ENCODE assay signal across 8 cellular contexts in the genomic region with DNA sequence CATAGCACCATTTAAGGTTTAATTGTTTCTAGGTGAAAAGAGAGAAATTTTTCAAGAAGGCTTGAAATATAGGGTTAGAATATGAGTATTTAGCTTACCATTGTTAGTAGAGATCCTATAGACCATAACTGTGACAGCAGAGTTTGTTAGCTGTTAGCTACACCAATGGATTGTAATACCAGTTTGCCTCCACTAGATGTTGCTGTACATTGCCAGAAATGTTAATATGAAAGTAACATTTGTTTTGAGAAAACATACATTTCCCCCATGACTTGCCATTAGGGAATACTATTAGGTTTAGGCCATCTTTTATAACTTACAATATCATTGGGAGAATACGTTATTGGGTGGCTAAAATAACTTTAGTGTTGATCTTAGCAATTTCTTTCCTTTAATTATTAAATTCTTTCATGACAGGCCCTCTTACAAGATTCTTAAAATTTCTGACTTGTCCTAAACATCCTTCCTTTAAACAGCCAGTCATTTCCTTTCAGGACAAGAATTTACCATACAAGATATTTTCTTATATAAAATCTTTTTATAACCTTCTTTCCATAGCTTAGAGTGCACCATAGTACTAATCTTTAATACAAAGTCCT. TPM values are rescaled to one million over a fixed set of nuclear protein-coding genes. Genes with fewer than 3 reads are reported as not detected.
DNase-seq lines count a peak whose midpoint lies in the region; ATAC-seq and FAIRE-seq lines count a peak whose summit lies in the region.

No MANE protein-coding gene starts in this region.

- no peak overlapping the region for H3K4me3 Mint-ChIP-seq in CD4-positive, alpha-beta memory T cell
- no peak overlapping the region for H3K4me3 Mint-ChIP-seq in activated CD8-positive, alpha-beta T cell treated with anti-CD3 and anti-CD28 coated beads, Interleukin-2, amount 10 ng/mL, durations not matched to agents 7 days and 5 days
- H3K4me3 Mint-ChIP-seq in activated naive CD4-positive, alpha-beta T cell treated with anti-CD3 and anti-CD28 coated beads for 36 hours = no peak overlapping the region

- H3K36me3 Mint-ChIP-seq in CD4-positive, alpha-beta memory T cell = no peaks in the 10 kb centered on the region
- no peaks in the 10 kb centered on the region for H3K36me3 Mint-ChIP-seq in activated CD8-positive, alpha-beta T cell treated with anti-CD3 and anti-CD28 coated beads, Interleukin-2, amount 10 ng/mL, durations not matched to agents 7 days and 5 days (ENCODE audit: low read depth)
- no peaks in the 10 kb centered on the region for H3K36me3 Mint-ChIP-seq in activated naive CD4-positive, alpha-beta T cell treated with anti-CD3 and anti-CD28 coated beads for 36 hours (ENCODE audit: low read depth)

- no peaks in the 10 kb centered on the region for H3K36me3 ChIP-seq in CD4-positive, alpha-beta memory T cell (ENCODE audit: insufficient read depth, low read length)
- no peaks in the 10 kb centered on the region for H3K36me3 ChIP-seq in skeletal muscle tissue (ENCODE audit: control insufficient read depth in 3 of 3, insufficient read depth in 3 of 3, low read length in 3 of 3)

- peaks cover 28 to 31% of the 10 kb centered on the region in 2 donors for H3K27me3 Mint-ChIP-seq in CD4-positive, alpha-beta memory T cell
- H3K27me3 Mint-ChIP-seq in activated CD8-positive, alpha-beta T cell treated with anti-CD3 and anti-CD28 coated beads, Interleukin-2, amount 10 ng/mL, durations not matched to agents 7 days and 5 days (ENCODE audit: low read depth) = peaks cover 29% of the 10 kb centered on the region
- peaks cover 37% of the 10 kb centered on the region for H3K27me3 Mint-ChIP-seq in activated naive CD4-positive, alpha-beta T cell treated with anti-CD3 and anti-CD28 coated beads for 36 hours (ENCODE audit: low read depth)

- intact Hi-C loops in CD4-positive, alpha-beta memory T cell (cut with micrococcal nuclease) = loop anchor here (1.0 to 10.0 kb wide), 5 partner anchors 55 to 493 kb away; a partner anchor contains a TSS
- intact Hi-C loops in left ventricle myocardium superior (cut with micrococcal nuclease) = loop anchor here (5.0 kb wide), 1 partner anchor 356 kb away; no protein-coding TSS in a partner anchor
- intact Hi-C loops in activated naive CD4-positive, alpha-beta T cell treated with anti-CD3 and anti-CD28 coated beads for 36 hours (cut with micrococcal nuclease) = loop anchor here (1.0 to 10.0 kb wide), 5 partner anchors 49 to 493 kb away; a partner anchor contains a TSS

- H3K9ac ChIP-seq in skeletal muscle tissue (ENCODE audit: low read depth in 1 of 3, low read length in 3 of 3) = peak overlapping the region in 2 of 3 donors; percentile 34 to 45

- peaks cover 0 to 6% (median 2%) of the 10 kb centered on the region in 4 donors for H3K4me1 Mint-ChIP-seq in CD4-positive, alpha-beta memory T cell
- peaks cover 2% of the 10 kb centered on the region for H3K4me1 Mint-ChIP-seq in activated CD8-positive, alpha-beta T cell treated with anti-CD3 and anti-CD28 coated beads, Interleukin-2, amount 10 ng/mL, durations not matched to agents 7 days and 5 days (ENCODE audit: low read depth)
- peaks cover 3% of the 10 kb centered on the region for H3K4me1 Mint-ChIP-seq in activated naive CD4-positive, alpha-beta T cell treated with anti-CD3 and anti-CD28 coated beads for 36 hours (ENCODE audit: low read depth)

- FAIRE-seq in GM19239 (lab: Jason Lieb, UNC) = no peak

- H3K4me1 ChIP-seq in CD4-positive, alpha-beta memory T cell (ENCODE audit: insufficient read depth, low read length) = no peaks in the 10 kb centered on the region
- H3K4me1 ChIP-seq in skeletal muscle tissue (ENCODE audit: control insufficient read depth in 3 of 3, insufficient read depth in 3 of 3, low read length in 3 of 3) = peaks cover 4 to 13% (median 10%) of the 10 kb centered on the region in 3 donors

- DNase-seq in CD4-positive, alpha-beta memory T cell = peak; percentile 40 to 49 (median 42)
- DNase-seq in GM19239 (ENCODE audit: insufficient read length, low spot score) (peak; percentile 16), NCI-H146 (lab: John Stamatoyannopoulos, UW) (peak; percentile 52), left ventricle myocardium superior (no peak), NCI-H446 treated with DMSO at 0.1 percent for 48 hours (lab: John Stamatoyannopoulos, UW) (no peak)
- no peak for DNase-seq in activated CD8-positive, alpha-beta T cell treated with anti-CD3 and anti-CD28 coated beads, Interleukin-2, amount 10 ng/mL, durations not matched to agents 7 days and 5 days
- DNase-seq in activated naive CD4-positive, alpha-beta T cell treated with anti-CD3 and anti-CD28 coated beads for 36 hours = no peak

- peak; percentile 33 for ATAC-seq in activated CD8-positive, alpha-beta T cell treated with anti-CD3 and anti-CD28 coated beads, Interleukin-2, amount 10 ng/mL, durations not matched to agents 7 days and 5 days
- ATAC-seq in left ventricle myocardium superior = peak; percentile 45

- H3K27me3 ChIP-seq in CD4-positive, alpha-beta memory T cell (ENCODE audit: insufficient read depth, low read length) = no peaks in the 10 kb centered on the region
- H3K27me3 ChIP-seq in skeletal muscle tissue (ENCODE audit: control insufficient read depth in 3 of 3, insufficient read depth in 3 of 3, low read length in 3 of 3) = peaks cover 8 to 15% (median 12%) of the 10 kb centered on the region in 3 donors

- H3K4me3 ChIP-seq in CD4-positive, alpha-beta memory T cell (ENCODE audit: low read length in 2 of 2) = no peak overlapping the region
- no peak overlapping the region for H3K4me3 ChIP-seq in skeletal muscle tissue (ENCODE audit: low read length in 3 of 3)

- no peak overlapping the region for H3K27ac Mint-ChIP-seq in CD4-positive, alpha-beta memory T cell
- H3K27ac Mint-ChIP-seq in activated CD8-positive, alpha-beta T cell treated with anti-CD3 and anti-CD28 coated beads, Interleukin-2, amount 10 ng/mL, durations not matched to agents 7 days and 5 days = no peak overlapping the region
- H3K27ac Mint-ChIP-seq in activated naive CD4-positive, alpha-beta T cell treated with anti-CD3 and anti-CD28 coated beads for 36 hours = no peak overlapping the region

- no peak overlapping the region for H3K27ac ChIP-seq in CD4-positive, alpha-beta memory T cell (ENCODE audit: low read depth, low read length)
- H3K27ac ChIP-seq in skeletal muscle tissue (ENCODE audit: low read depth, low read length) = peak overlapping the region; percentile 72

- CTCF ChIA-PET in CD4-positive, alpha-beta memory T cell (lab: Charles Lee; ENCODE audit: partially characterized antibody) = interaction anchor here (0.6 to 6.6 kb wide), 13 partner anchors 9 to 1393 kb away, joined by 3 to 104 read pairs (median 5); a partner anchor contains a TSS
- CTCF ChIA-PET in activated CD8-positive, alpha-beta T cell treated with anti-CD3 and anti-CD28 coated beads, Interleukin-2, amount 10 ng/mL, durations not matched to agents 7 days and 5 days (lab: Charles Lee) = interaction anchor here (1.4 to 4.5 kb wide), 5 partner anchors 8 to 357 kb away, joined by 3 to 38 read pairs (median 5); no protein-coding TSS in a partner anchor
- CTCF ChIA-PET in activated naive CD4-positive, alpha-beta T cell treated with anti-CD3 and anti-CD28 coated beads for 36 hours (lab: Charles Lee) = interaction anchor here (0.5 to 2.0 kb wide), 7 partner anchors 11 to 356 kb away, joined by 3 to 11 read pairs (median 3); no protein-coding TSS in a partner anchor

- POLR2A ChIA-PET in CD4-positive, alpha-beta memory T cell (lab: Charles Lee; ENCODE audit: partially characterized antibody) = no interaction called here
- POLR2A ChIA-PET in activated CD8-positive, alpha-beta T cell treated with anti-CD3 and anti-CD28 coated beads, Interleukin-2, amount 10 ng/mL, durations not matched to agents 7 days and 5 days (lab: Charles Lee) = no interaction called here

- H3K9me3 ChIP-seq in CD4-positive, alpha-beta memory T cell (ENCODE audit: control insufficient read depth in 1 of 2, low read length in 2 of 2) = no peaks in the 10 kb centered on the region
- no peaks in the 10 kb centered on the region for H3K9me3 ChIP-seq in skeletal muscle tissue (ENCODE audit: control insufficient read depth in 3 of 3, low read length in 3 of 3)

- H3K9me3 Mint-ChIP-seq in CD4-positive, alpha-beta memory T cell = peaks cover 0 to 4% (median 0%) of the 10 kb centered on the region in 8 donors
- no peaks in the 10 kb centered on the region for H3K9me3 Mint-ChIP-seq in activated CD8-positive, alpha-beta T cell treated with anti-CD3 and anti-CD28 coated beads, Interleukin-2, amount 10 ng/mL, durations not matched to agents 7 days and 5 days (ENCODE audit: insufficient read depth)
- H3K9me3 Mint-ChIP-seq in activated naive CD4-positive, alpha-beta T cell treated with anti-CD3 and anti-CD28 coated beads for 36 hours = no peaks in the 10 kb centered on the region

RNA-seq across cellular contexts. Expression of a gene that starts 39.5 kb away (rescaled TPM):
- 1 to 10 TPM; 5.2 to 5.3 TPM for total RNA-seq in CD4-positive, alpha-beta memory T cell
- under 1 TPM; 0.78 to 0.84 TPM for polyA plus RNA-seq in CD4-positive, alpha-beta memory T cell
- 1 to 10 TPM; 7.0 to 8.7 TPM for total RNA-seq in activated CD8-positive, alpha-beta T cell treated with anti-CD3 and anti-CD28 coated beads, Interleukin-2, amount 10 ng/mL, durations not matched to agents 7 days and 5 days
- 2.8 TPM for total RNA-seq in left ventricle myocardium superior
- 9.9 TPM for total RNA-seq in skeletal muscle tissue
- total RNA-seq in activated naive CD4-positive, alpha-beta T cell treated with anti-CD3 and anti-CD28 coated beads for 36 hours = 1 to 10 TPM; 1.7 to 1.8 TPM

RNA-seq across cellular contexts. Expression of a gene that starts 48.3 kb away (rescaled TPM):
- total RNA-seq in CD4-positive, alpha-beta memory T cell = 1 to 10 TPM; 8.3 to 8.9 TPM
- polyA plus RNA-seq in CD4-positive, alpha-beta memory T cell = 1 to 10 TPM; 5.0 to 5.1 TPM
- 10 to 100 TPM; 10.6 to 11.8 TPM for total RNA-seq in activated CD8-positive, alpha-beta T cell treated with anti-CD3 and anti-CD28 coated beads, Interleukin-2, amount 10 ng/mL, durations not matched to agents 7 days and 5 days
- 2.4 TPM for total RNA-seq in left ventricle myocardium superior
- total RNA-seq in skeletal muscle tissue = 6.3 TPM
- total RNA-seq in activated naive CD4-positive, alpha-beta T cell treated with anti-CD3 and anti-CD28 coated beads for 36 hours = 10 to 100 TPM; 10.9 to 12.3 TPM

RNA-seq across cellular contexts. Expression of a gene that starts 55.1 kb away (rescaled TPM):
- 10 to 100 TPM; 18.4 to 19.9 TPM for total RNA-seq in CD4-positive, alpha-beta memory T cell
- polyA plus RNA-seq in CD4-positive, alpha-beta memory T cell = 1 to 10 TPM; 5.3 to 9.8 TPM
- total RNA-seq in activated CD8-positive, alpha-beta T cell treated with anti-CD3 and anti-CD28 coated beads, Interleukin-2, amount 10 ng/mL, durations not matched to agents 7 days and 5 days = 10 to 100 TPM; 12.5 to 14.8 TPM
- 5.8 TPM for total RNA-seq in left ventricle myocardium superior
- 14.6 TPM for total RNA-seq in skeletal muscle tissue
- total RNA-seq in activated naive CD4-positive, alpha-beta T cell treated with anti-CD3 and anti-CD28 coated beads for 36 hours = 10 to 100 TPM in 1 of 2 experiments, 1 to 10 TPM in 1; 8.9 to 10.6 TPM

Comparison
In these comparisons a context has a peak if more than half of its experiments do, and no peak if none do; other contexts are left out.
1. DNase-seq: peak in CD4-positive, alpha-beta memory T cell (5 of 5), GM19239 (single experiment) and NCI-H146 (single experiment); none in activated CD8-positive, alpha-beta T cell treated with anti-CD3 and anti-CD28 coated beads, Interleukin-2, amount 10 ng/mL, durations not matched to agents 7 days and 5 days (single experiment), left ventricle myocardium superior (single experiment), activated naive CD4-positive, alpha-beta T cell treated with anti-CD3 and anti-CD28 coated beads for 36 hours (single experiment) and NCI-H446 treated with DMSO at 0.1 percent for 48 hours (single experiment).